21 cellular contexts compared by ENCODE assay signal in the genomic region with DNA sequence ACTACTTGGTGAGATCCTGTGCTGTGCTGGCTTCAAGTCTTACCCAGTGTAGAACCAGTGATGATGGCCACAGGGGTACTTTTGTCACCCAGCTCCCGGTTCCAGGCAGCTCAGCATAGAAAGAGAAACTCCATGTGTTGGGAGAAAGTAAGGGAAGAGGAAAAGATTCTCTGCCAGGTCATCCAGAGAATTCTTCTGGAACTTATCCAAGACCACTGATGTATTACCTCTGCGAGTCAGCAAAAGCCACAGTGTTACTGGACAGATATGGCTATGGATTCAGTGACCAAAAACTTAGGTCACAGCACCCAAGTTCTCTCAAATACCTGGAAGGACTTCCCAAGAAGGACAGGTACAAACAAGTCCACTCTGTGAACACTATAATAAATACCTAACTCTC.
"Had no signal": no experiment of that assay in that cellular context is flagged by ENCODE, and none has a peak within 500 bp of the region (broad histone marks: within the 10 kb centered on the region; RNA-seq: fewer than 3 reads in every experiment).

No MANE protein-coding gene starts in this region.

- H3K27me3 ChIP-seq: brain microvascular endothelial cell had no signal

- H3K36me3 ChIP-seq: brain microvascular endothelial cell had no signal

- ATAC-seq: activated CD8-positive, alpha-beta memory T cell treated with anti-CD3 and anti-CD28 coated beads, Interleukin-2, amount 10 ng/mL, durations not matched to agents 7 days and 5 days; activated naive CD4-positive, alpha-beta T cell treated with anti-CD3 and anti-CD28 coated beads, Interleukin-2, amount 50 U/mL, for 72 hours; activated naive CD8-positive, alpha-beta T cell treated with anti-CD3 and anti-CD28 coated beads, Interleukin-2, amount 50 U/mL, for 24 hours; T-helper 17 cell; WTC11 had no signal

- DNase-seq: activated CD4-positive, alpha-beta T cell treated with anti-CD3 and anti-CD28 coated beads for 1 hour; activated CD4-positive, alpha-beta T cell treated with anti-CD3 and anti-CD28 coated beads, Interleukin-2, amount 10 ng/mL, durations not matched to agents 24 days and 14 days; activated CD4-positive, alpha-beta T cell treated with anti-CD3 and anti-CD28 coated beads, Interleukin-2, amount 50 U/mL, for 48 hours; activated CD8-positive, alpha-beta memory T cell treated with anti-CD3 and anti-CD28 coated beads, Interleukin-2, amount 10 ng/mL, durations not matched to agents 7 days and 5 days; activated effector memory CD4-positive, alpha-beta T cell treated with Interleukin-2 at 50 U/mL for 16 hours; activated naive CD4-positive, alpha-beta T cell; activated naive CD8-positive, alpha-beta T cell treated with anti-CD3 and anti-CD28 coated beads, Interleukin-2, amount 50 U/mL, for 24 hours; activated T-cell treated with anti-CD3 and anti-CD28 coated beads, Interleukin-2, amount 50 U/mL, for 24 hours; amygdala; brain microvascular endothelial cell; cerebellar nuclear complex; KG1; NCI-H1048; NCI-H1930; NCI-H2171 treated with DMSO at 0.1 percent for 48 hours; NCI-H524; SIG-M5; T-helper 17 cell; T-helper 9 cell had no signal
